In the genomic region with DNA sequence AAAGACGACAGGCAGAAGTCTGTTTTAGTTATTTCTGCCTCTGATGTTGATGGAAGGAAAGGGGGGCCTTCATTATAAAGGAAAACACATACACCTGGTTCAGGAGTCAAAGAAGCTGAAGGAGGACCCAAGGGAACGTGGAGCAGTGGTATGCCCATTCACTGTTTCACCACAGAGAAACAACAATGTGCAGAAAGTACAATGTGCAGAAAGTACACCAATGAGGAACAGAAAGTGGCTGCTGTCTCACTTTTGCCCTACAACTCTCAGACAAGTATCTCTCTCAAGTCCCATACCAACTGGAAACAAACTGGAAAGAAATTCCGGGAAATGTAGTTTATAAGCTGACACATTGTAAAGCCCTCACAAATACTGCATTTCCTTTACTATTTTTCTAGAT, we compare ENCODE assay signal across 28 cellular contexts.
"Had no signal": no experiment of that assay in that cellular context is flagged by ENCODE, and none has a peak within 500 bp of the region (broad histone marks: within the 10 kb centered on the region; RNA-seq: fewer than 3 reads in every experiment).

No MANE protein-coding gene starts in this region.

- H3K36me3 ChIP-seq: brain microvascular endothelial cell had no signal

- DNase-seq: activated CD4-positive, alpha-beta T cell treated with anti-CD3 and anti-CD28 coated beads for 48 hours; activated CD4-positive, alpha-beta T cell treated with anti-CD3 and anti-CD28 coated beads, Interleukin-2, amount 50 U/mL, for 1 hour; activated CD4-positive, alpha-beta T cell treated with anti-CD3 and anti-CD28 coated beads, Interleukin-2, amount 50 U/mL, for 48 hours; activated CD8-positive, alpha-beta memory T cell treated with anti-CD3 and anti-CD28 coated beads for 24 hours; activated CD8-positive, alpha-beta T cell treated with anti-CD3 and anti-CD28 coated beads for 36 hours; activated effector memory CD4-positive, alpha-beta T cell treated with Interleukin-2 at 50 U/mL for 16 hours; activated gamma-delta T cell treated with Interleukin-2 at 50 U/mL for 16 hours; activated naive CD4-positive, alpha-beta T cell treated with anti-CD3 and anti-CD28 coated beads, Interleukin-2, amount 50 U/mL, for 16 hours; activated naive CD4-positive, alpha-beta T cell treated with Interleukin-2 at 50 U/mL for 16 hours; activated T-cell treated with anti-CD3 and anti-CD28 coated beads, Interleukin-2, amount 50 U/mL, for 4 hours; amniotic stem cell; anterior cingulate cortex; brain microvascular endothelial cell; dorsolateral prefrontal cortex; effector memory CD4-positive, alpha-beta T cell; endodermal cell; foreskin fibroblast; head of caudate nucleus; hippocampal formation had no signal

- ATAC-seq: activated CD8-positive, alpha-beta T cell treated with anti-CD3 and anti-CD28 coated beads for 36 hours; activated T-cell treated with anti-CD3 and anti-CD28 coated beads, Interleukin-2, amount 50 U/mL, for 4 hours; activated T-helper 17 cell treated with anti-CD3 and anti-CD28 coated beads, Interleukin-2, amount 50 U/mL, for 72 hours; esophagus mucosa; WTC11 had no signal

- H3K27ac ChIP-seq: brain microvascular endothelial cell, coronary artery, dorsolateral prefrontal cortex, VCaP had no signal

- FAIRE-seq: astrocyte, bronchial epithelial cell, frontal cortex, TTC549 had no signal

- H3K4me3 ChIP-seq: coronary artery, dorsolateral prefrontal cortex had no signal

- H3K27me3 ChIP-seq: brain microvascular endothelial cell had no signal
